ENCODE assay signal across 1 cellular context in the genomic region with DNA sequence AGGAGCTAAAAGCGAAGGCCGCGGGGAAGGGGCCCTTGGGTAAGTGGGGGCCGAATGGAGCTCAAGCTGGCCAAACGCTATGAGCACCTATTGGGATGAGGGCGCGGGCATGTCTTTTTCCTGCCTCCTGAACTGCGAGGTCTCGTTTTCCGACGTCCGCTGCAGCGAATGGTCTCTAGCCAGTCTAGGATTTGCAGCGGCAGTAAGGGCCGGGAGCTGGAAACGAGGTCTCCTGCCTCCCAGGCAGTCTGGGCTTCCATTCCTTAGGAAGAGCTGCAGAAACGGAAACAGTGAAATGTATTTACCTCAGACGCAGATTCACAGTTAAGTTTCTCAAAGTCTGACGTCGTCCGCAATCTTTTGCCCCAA.
TF ChIP-seq lines count a peak whose summit lies in the region.

No MANE protein-coding gene starts in this region.

TF ChIP-seq in IMR-90, 13 proteins besides CTCF, POLR2A, EP300 and RAD21:
- no peak for TF ChIP-seq RCOR1 (IDR thresholded peaks at IDR 0.05; ENCODE audit: insufficient replicate concordance, low read length)
- TF ChIP-seq SMC3 (IDR thresholded peaks at IDR 0.05; ENCODE audit: low read depth, low read length): no peak
- no peak for TF ChIP-seq FOS (IDR thresholded peaks at IDR 0.05; ENCODE audit: low read depth, low read length)
- TF ChIP-seq MXI1 (IDR thresholded peaks at IDR 0.05; ENCODE audit: borderline replicate concordance, low read depth, low read length): no peak
- TF ChIP-seq MAZ (IDR thresholded peaks at IDR 0.05; ENCODE audit: borderline replicate concordance, low read depth, low read length): no peak
- TF ChIP-seq NFE2L2 (IDR thresholded peaks at IDR 0.05; ENCODE audit: low read depth, low read length): no peak
- no peak for TF ChIP-seq CEBPB (IDR thresholded peaks at IDR 0.05; ENCODE audit: low read depth, low read length)
- no peak for TF ChIP-seq RFX5 (IDR thresholded peaks at IDR 0.05; ENCODE audit: low read depth, low read length)
- no peak for TF ChIP-seq BHLHE40 (IDR thresholded peaks at IDR 0.05; ENCODE audit: low read depth, low read length)
- TF ChIP-seq USF2 (IDR thresholded peaks at IDR 0.05; ENCODE audit: low read depth, low read length): no peak
- TF ChIP-seq MAFK (IDR thresholded peaks at IDR 0.05; ENCODE audit: low read depth, low read length): no peak
- TF ChIP-seq CHD1 (IDR thresholded peaks at IDR 0.05; ENCODE audit: low read depth, low read length): no peak
- no peak for TF ChIP-seq ELK1 (IDR thresholded peaks at IDR 0.05; ENCODE audit: borderline replicate concordance, low read depth, low read length)
